In the genomic region with DNA sequence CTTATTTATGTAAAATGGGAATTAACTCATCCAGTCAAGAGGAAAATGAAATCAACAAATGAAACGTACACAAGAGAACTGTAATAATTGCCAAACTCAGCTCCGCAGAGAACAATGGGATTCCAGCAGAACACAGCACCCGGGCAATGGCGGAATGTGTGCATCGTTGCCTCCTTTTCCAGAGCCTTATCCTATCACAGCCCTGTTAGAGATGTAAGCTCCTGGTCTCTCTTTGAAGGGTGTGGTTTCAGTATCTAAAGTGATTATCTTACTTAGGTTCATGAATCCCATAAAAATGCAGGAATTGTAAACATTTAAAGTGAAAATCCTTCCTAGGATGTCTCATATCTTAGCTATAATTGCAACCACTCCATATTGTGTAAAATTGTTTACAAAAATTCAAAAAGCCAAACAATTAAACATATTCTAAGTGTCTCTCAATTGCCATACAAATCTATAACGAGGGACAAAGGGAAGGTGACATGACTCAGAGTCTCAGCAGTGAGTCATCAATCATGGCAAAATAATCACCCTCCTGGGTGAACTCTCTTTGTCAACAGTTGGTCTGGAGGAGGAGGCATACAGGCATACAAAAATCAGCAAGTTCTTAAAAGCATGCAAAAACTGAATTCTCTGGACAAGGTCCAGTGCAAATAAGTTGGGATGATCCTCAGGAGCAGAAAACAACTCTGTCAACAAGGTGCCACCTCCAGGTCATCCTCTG, we compare ENCODE assay signal across 21 cellular contexts. TPM values are rescaled to one million over a fixed set of nuclear protein-coding genes. Genes with fewer than 3 reads are reported as not detected.
DNase-seq lines count a peak whose midpoint lies in the region; ATAC-seq, FAIRE-seq and TF ChIP-seq lines count a peak whose summit lies in the region.
"Had no signal": no experiment of that assay in that cellular context is flagged by ENCODE, and none has a peak within 500 bp of the region (broad histone marks: within the 10 kb centered on the region; RNA-seq: fewer than 3 reads in every experiment).

No MANE protein-coding gene starts in this region.

- FAIRE-seq in pancreas (lab: Jason Lieb, UNC): no peak

- no peak for TF ChIP-seq CTCF in pancreas (IDR thresholded peaks at IDR 0.05)

- WGBS in pancreas, 2 donors: 83 to 86% methylated on average over 6 of the region's 6 CpGs

- H3K36me3 ChIP-seq in pancreas: no peaks in the 10 kb centered on the region
- H3K36me3 ChIP-seq: left lung had no signal

- H3K9me3 ChIP-seq in pancreas: no peaks in the 10 kb centered on the region
- H3K9me3 ChIP-seq: left lung had no signal

- H3K27ac ChIP-seq in pancreas: no peak overlapping the region
- H3K27ac ChIP-seq: 22Rv1, dorsolateral prefrontal cortex, left lung had no signal

- intact Hi-C loops in pancreas (cut with DNase I): no loop called here

- no peak overlapping the region for H3K4me3 ChIP-seq in pancreas
- H3K4me3 ChIP-seq: left lung had no signal

- DNase-seq in DMS53 (lab: John Stamatoyannopoulos, UW): peak; percentile 25
- no peak for DNase-seq in DMS53 treated with DMSO at 0.1 percent for 48 hours (lab: John Stamatoyannopoulos, UW; ENCODE audit: unreplicated experiment)
- peak; percentile 85 for DNase-seq in NCI-H748 (lab: John Stamatoyannopoulos, UW; ENCODE audit: unreplicated experiment)
- DNase-seq in fibroblast of gingiva (ENCODE audit: low read depth): peak; percentile 43
- DNase-seq in pancreas: no peak
- DNase-seq in NCI-H1694 treated with DMSO at 0.1 percent for 48 hours (lab: John Stamatoyannopoulos, UW): no peak
- no peak for DNase-seq in activated naive CD4-positive, alpha-beta T cell treated with Interleukin-2 at 50 U/mL for 16 hours
- DNase-seq: activated CD4-positive, alpha-beta T cell treated with anti-CD3 and anti-CD28 coated beads, Interleukin-2, amount 50 U/mL, for 4 hours; anterior cingulate cortex; CD8-positive, alpha-beta memory T cell; dorsolateral prefrontal cortex; glutamatergic neuron; left lung; natural killer cell; NCI-H146; SHP77 treated with DMSO at 0.1 percent for 48 hours; stimulated activated naive CD4-positive, alpha-beta T cell; T-helper 9 cell had no signal

- ATAC-seq in pancreas (peak in 3 of 4 donors; percentile 49 to 71 (median 65)), HG03280 (IDR thresholded peaks at IDR 0.05; ENCODE audit: unreplicated experiment) (no peak)
- ATAC-seq: left lung, natural killer cell, sciatic nerve had no signal

- no peaks in the 10 kb centered on the region for H3K27me3 ChIP-seq in pancreas
- H3K27me3 ChIP-seq: dorsolateral prefrontal cortex, left lung had no signal

- no peaks in the 10 kb centered on the region for H3K4me1 ChIP-seq in pancreas
- H3K4me1 ChIP-seq: left lung had no signal

RNA-seq across cellular contexts. Expression of a gene that starts 22.6 kb away (rescaled TPM):
- 10 to 100 TPM in 2 of 6 donors, 1 to 10 TPM in 4; 5.2 to 14.0 (median 7.8) TPM for total RNA-seq in pancreas
- polyA plus RNA-seq in pancreas: 1 to 10 TPM in 1 of 2 donors, under 1 TPM in 1; 0.91 to 3.5 TPM
- total RNA-seq: CD8-positive, alpha-beta memory T cell had no signal
- polyA plus RNA-seq: CD8-positive, alpha-beta memory T cell had no signal

Comparison
In these comparisons a context has a peak if more than half of its experiments do, and no peak if none do; other contexts are left out.
1. DNase-seq: peak in DMS53 (single experiment), NCI-H748 (single experiment) and fibroblast of gingiva (single experiment); none in DMS53 treated with DMSO at 0.1 percent for 48 hours (single experiment), pancreas (0 of 6), NCI-H1694 treated with DMSO at 0.1 percent for 48 hours (single experiment) and activated naive CD4-positive, alpha-beta T cell treated with Interleukin-2 at 50 U/mL for 16 hours (single experiment).